ENCODE assay signal across 15 cellular contexts in genomic region chr14:105883066-105884005, GRCh38.
A peak's percentile ranks its signal among the peaks of the same experiment; 100 is the strongest.
DNase-seq lines count a peak whose midpoint lies in the region; ATAC-seq and TF ChIP-seq lines count a peak whose summit lies in the region.
"Had no signal": no experiment of that assay in that cellular context is flagged by ENCODE, and none has a peak within 500 bp of the region (broad histone marks: within the 10 kb centered on the region; RNA-seq: fewer than 3 reads in every experiment).

No MANE protein-coding gene starts in this region.

- H3K4me3 ChIP-seq in lower lobe of right lung (no peak overlapping the region), suprapubic skin (no peak overlapping the region)

- 77% methylated on average over 6 of the region's 17 CpGs for WGBS in suprapubic skin

- intact Hi-C loops in lower lobe of right lung (cut with DNase I), result no loop called here

- H3K4me1 ChIP-seq in lower lobe of right lung (no peaks in the 10 kb centered on the region), suprapubic skin (no peaks in the 10 kb centered on the region)

- H3K9me3 ChIP-seq in lower lobe of right lung, result no peaks in the 10 kb centered on the region
- no peaks in the 10 kb centered on the region for H3K9me3 ChIP-seq in suprapubic skin

- peak; percentile 35 for DNase-seq in activated CD8-positive, alpha-beta memory T cell treated with anti-CD3 and anti-CD28 coated beads, Interleukin-2, amount 50 U/mL, for 48 hours
- no peak for DNase-seq in activated CD8-positive, alpha-beta memory T cell treated with anti-CD3 and anti-CD28 coated beads for 24 hours
- DNase-seq in activated T-cell treated with anti-CD3 and anti-CD28 coated beads, Interleukin-2, amount 50 U/mL, for 48 hours, result peak; percentile 9 to 14
- peak; percentile 28 for DNase-seq in lower lobe of right lung
- DNase-seq in suprapubic skin (ENCODE audit: low spot score in 2 of 2), result peak; percentile 33 to 71
- DNase-seq in stimulated activated CD4-positive, alpha-beta T cell treated with anti-CD3 and anti-CD28 coated beads, Interleukin-4, amount 100 ng/mL, for 24 hours, result no peak
- DNase-seq: activated CD4-positive, alpha-beta memory T cell treated with anti-CD3 and anti-CD28 coated beads for 36 hours; HFFc6; IMR-90; NCI-H1048; NCI-H2171; NK-92 treated with Interleukin-12 subunit alpha and Interleukin-12 subunit beta, amount 100 ng/mL, for 24 hours; SHP77 treated with DMSO at 0.1 percent for 48 hours had no signal

- ATAC-seq in lower lobe of right lung (no peak), GM18907 (IDR thresholded peaks at IDR 0.05; ENCODE audit: unreplicated experiment) (no peak), GM21825 (IDR thresholded peaks at IDR 0.05; ENCODE audit: unreplicated experiment) (no peak)

- no peak for TF ChIP-seq POLR2A in suprapubic skin (IDR thresholded peaks at IDR 0.05)

- TF ChIP-seq CTCF in lower lobe of right lung (IDR thresholded peaks at IDR 0.05) (no peak), suprapubic skin (IDR thresholded peaks at IDR 0.05) (no peak)

- no peak for TF ChIP-seq EP300 in suprapubic skin (IDR thresholded peaks at IDR 0.05)

- H3K36me3 ChIP-seq in lower lobe of right lung (no peaks in the 10 kb centered on the region), suprapubic skin (no peaks in the 10 kb centered on the region)

- H3K27me3 ChIP-seq in lower lobe of right lung (ENCODE audit: low read depth), result no peaks in the 10 kb centered on the region
- peaks cover 11% of the 10 kb centered on the region for H3K27me3 ChIP-seq in suprapubic skin

- H3K27ac ChIP-seq in lower lobe of right lung (no peak overlapping the region), suprapubic skin (no peak overlapping the region)

Comparison
In these comparisons a context has a peak if more than half of its experiments do, and no peak if none do; other contexts are left out.
1. DNase-seq: peak in activated CD8-positive, alpha-beta memory T cell treated with anti-CD3 and anti-CD28 coated beads, Interleukin-2, amount 50 U/mL, for 48 hours (single experiment), activated T-cell treated with anti-CD3 and anti-CD28 coated beads, Interleukin-2, amount 50 U/mL, for 48 hours (2 of 2), lower lobe of right lung (single experiment) and suprapubic skin (2 of 2); none in activated CD8-positive, alpha-beta memory T cell treated with anti-CD3 and anti-CD28 coated beads for 24 hours (single experiment) and stimulated activated CD4-positive, alpha-beta T cell treated with anti-CD3 and anti-CD28 coated beads, Interleukin-4, amount 100 ng/mL, for 24 hours (single experiment).